Comparison of ENCODE assay signal across 8 cellular contexts in the genomic region with DNA sequence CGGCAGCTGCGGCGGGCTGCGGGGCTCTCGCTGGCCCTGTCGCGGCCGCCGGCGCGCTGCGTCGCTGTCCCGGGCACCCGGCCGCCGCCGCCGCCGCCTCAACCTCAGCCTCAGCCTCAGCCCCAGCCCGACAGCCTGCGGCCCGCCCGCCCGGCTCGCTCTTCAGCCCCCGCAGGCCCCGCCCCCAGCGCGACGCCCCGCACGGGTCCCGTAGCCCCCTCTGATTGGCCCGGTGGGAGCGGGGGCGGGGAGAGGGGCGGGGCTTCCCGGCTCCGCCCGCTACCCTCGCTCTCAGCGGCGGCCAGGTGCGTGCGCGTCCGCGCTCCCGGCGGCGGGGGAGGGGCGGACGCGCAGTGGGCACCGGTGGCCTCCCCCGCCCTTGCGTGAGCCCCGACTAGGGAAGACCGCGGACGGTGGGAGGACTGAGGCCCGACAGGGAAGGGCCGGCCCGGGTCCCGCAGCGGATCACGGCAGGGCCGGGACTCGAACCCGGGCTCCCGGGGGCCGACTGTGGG. TPM values are rescaled to one million over a fixed set of nuclear protein-coding genes. Genes with fewer than 3 reads are reported as not detected.
DNase-seq lines count a peak whose midpoint lies in the region; ATAC-seq and TF ChIP-seq lines count a peak whose summit lies in the region.

Gene PPP1R13B (minus strand): TSS at position 137 of the 515 bp plus-strand sequence. CDS start 268 bp downstream, outside the sequence.

- H3K4me1 Mint-ChIP-seq in nephron progenitor cell, result peaks cover 22% of the 10 kb centered on the region

- in situ Hi-C loops in KBM-7 (cut with MboI; ENCODE audit: low pct_unique_long_range_greater_than_20kb, low sequenced_read_pairs), result no loop called here

- TF ChIP-seq CTCF in fibroblast of the aortic adventitia (IDR thresholded peaks at IDR 0.05; ENCODE audit: insufficient read depth, low read length) (no peak), nephron progenitor cell (IDR thresholded peaks at IDR 0.05) (no peak)

- DNase-seq in DMS79 (lab: John Stamatoyannopoulos, UW) (peak; percentile 92), KBM-7 (peak; percentile 73), RPMI7951 (ENCODE audit: low read depth) (peak; percentile 79), fibroblast of the aortic adventitia (ENCODE audit: low read depth) (peak; percentile 72), nephron progenitor cell (peak; percentile 98)
- peak; percentile 91 for DNase-seq in activated effector memory CD4-positive, alpha-beta T cell treated with Interleukin-2 at 50 U/mL for 16 hours
- peak; percentile 97 for DNase-seq in stimulated activated naive CD8-positive, alpha-beta T cell treated with anti-CD3 and anti-CD28 coated beads, Interleukin-15, Interleukin-2, amounts not matched to agents 100 U/mL and 50 U/mL, for 24 hours

- peak within 1 kb of the TSS; percentile 79 for H3K4me3 ChIP-seq in fibroblast of the aortic adventitia (ENCODE audit: low read depth, low read length)

- peaks cover 4% of the 10 kb centered on the region for H3K36me3 Mint-ChIP-seq in nephron progenitor cell (ENCODE audit: low read depth)

- peak within 1 kb of the TSS; percentile 89 for H3K4me3 Mint-ChIP-seq in nephron progenitor cell

- no peak within 1 kb of the TSS for H3K27ac Mint-ChIP-seq in nephron progenitor cell

- H3K9me3 Mint-ChIP-seq in nephron progenitor cell, result no peaks in the 10 kb centered on the region

- peak; percentile 90 for ATAC-seq in GM21717 (IDR thresholded peaks at IDR 0.05; ENCODE audit: unreplicated experiment)
- ATAC-seq in stimulated activated naive CD8-positive, alpha-beta T cell treated with anti-CD3 and anti-CD28 coated beads, Interleukin-15, Interleukin-2, amounts not matched to agents 100 U/mL and 50 U/mL, for 24 hours, result peak; percentile 97

- peaks cover 51% of the 10 kb centered on the region for H3K27me3 Mint-ChIP-seq in nephron progenitor cell (ENCODE audit: low read depth, poor library complexity)

RNA-seq across cellular contexts. Expression of gene PPP1R13B, which starts in this region (rescaled TPM):
- total RNA-seq in RPMI7951 (2014; rRNA removed; shearing (Covaris generic)), result 0.78 and 1.6 TPM in 2 replicates
- 1.2 and 4.2 TPM in 2 replicates for total RNA-seq in fibroblast of the aortic adventitia (ENCODE audit: low replicate concordance)

Comparison
In these comparisons a context has a peak if more than half of its experiments do, and no peak if none do; other contexts are left out.
1. Peak in every context shown above with its lines: DNase-seq, ATAC-seq and H3K4me3 ChIP-seq.